In genomic region chr13:110993788-110994187, GRCh38 we compare ENCODE assay signal across 16 cellular contexts.
DNase-seq lines count a peak whose midpoint lies in the region; FAIRE-seq and TF ChIP-seq lines count a peak whose summit lies in the region.
"Had no signal": no experiment of that assay in that cellular context is flagged by ENCODE, and none has a peak within 500 bp of the region (broad histone marks: within the 10 kb centered on the region; RNA-seq: fewer than 3 reads in every experiment).

No MANE protein-coding gene starts in this region.

- no peak overlapping the region for H3K56ac ChIP-seq in H9 (ENCODE audit: insufficient read length, low read depth, low read length)

- DNase-seq in H9 (peak; percentile 54), ecto neural progenitor cell (ENCODE audit: low spot score) (peak; percentile 51), smooth muscle cell of the brain vasculature (ENCODE audit: low read depth, low spot score) (peak; percentile 10), caudate nucleus (lab: John Stamatoyannopoulos, UW) (no peak), frontal cortex (ENCODE audit: low spot score in 2 of 2) (no peak)
- no peak for DNase-seq in activated effector memory CD4-positive, alpha-beta T cell treated with Interleukin-2 at 50 U/mL for 16 hours
- DNase-seq: GDM1, NCI-H1417 treated with DMSO at 0.1 percent for 48 hours, NCI-H187 treated with DMSO at 0.1 percent for 48 hours, NCI-H226, NCI-H524 treated with DMSO at 0.1 percent for 48 hours, Peyer's patch had no signal

- no peaks in the 10 kb centered on the region for H3K36me3 Mint-ChIP-seq in H9 (ENCODE audit: insufficient read depth in 1 of 3, low read depth in 3 of 3)

- no peaks in the 10 kb centered on the region for H3K23me2 ChIP-seq in H9 (ENCODE audit: insufficient read length, low read depth, low read length, poor library complexity, severe bottlenecking)

- no peak overlapping the region for H4K5ac ChIP-seq in H9 (ENCODE audit: insufficient read length, low read depth, low read length)

- H2BK5ac ChIP-seq in H9 (ENCODE audit: insufficient read length, low read length) = no peak overlapping the region

- peaks cover 11 to 12% of the 10 kb centered on the region in 2 experiments for H3K4me1 Mint-ChIP-seq in H9

- no peak overlapping the region for H3K23ac ChIP-seq in H9 (ENCODE audit: insufficient read length, low read depth, low read length)

- no peak for FAIRE-seq in frontal cortex (lab: Jason Lieb, UNC)

- H3K4me1 ChIP-seq in H9 (ENCODE audit: insufficient read depth, low read length) = no peaks in the 10 kb centered on the region; the same call in 1 of the 2 replicates
- peaks cover 4% of the 10 kb centered on the region; the same call in 1 of the 2 replicates for H3K4me1 ChIP-seq in iPS-20b (ENCODE audit: insufficient read depth, low read length)
- H3K4me1 ChIP-seq: Peyer's patch, SJSA1 had no signal

- no peak overlapping the region for H3T11ph ChIP-seq in H9 (ENCODE audit: low read length)

- no peaks in the 10 kb centered on the region for H3K79me1 ChIP-seq in H9 (ENCODE audit: insufficient read depth, low read depth, low read length, poor library complexity, severe bottlenecking)

- no peak overlapping the region for H3K14ac ChIP-seq in H9 (ENCODE audit: insufficient read depth, low read length)

- H4K20me1 ChIP-seq in H9 (ENCODE audit: control insufficient read depth, insufficient read depth, insufficient read length) = no peaks in the 10 kb centered on the region

- no peak overlapping the region for H3K9ac ChIP-seq in H9 (ENCODE audit: extremely low read depth, insufficient read length, low read length)
- H3K9ac ChIP-seq in iPS-20b (ENCODE audit: low read depth, low read length) = no peak overlapping the region
- H3K9ac ChIP-seq: KMS-11 had no signal

- H2AK5ac ChIP-seq in H9 (ENCODE audit: insufficient read length, low read length) = no peak overlapping the region

- H3K27me3 ChIP-seq in H9 (ENCODE audit: insufficient read depth, low read length) = no peaks in the 10 kb centered on the region
- H3K27me3 ChIP-seq in iPS-20b (ENCODE audit: insufficient read depth, low read length) = no peaks in the 10 kb centered on the region
- H3K27me3 ChIP-seq: Peyer's patch had no signal

- no peak overlapping the region for H2BK15ac ChIP-seq in H9 (ENCODE audit: low read depth, low read length)

- H2AFZ ChIP-seq in H9 (ENCODE audit: low read length) = peak overlapping the region; percentile 15

- H4K8ac ChIP-seq in H9 (replicated peaks; ENCODE audit: insufficient read length, low read depth, low read length) = no peak overlapping the region

- peaks cover 40% of the 10 kb centered on the region for H3K27me3 Mint-ChIP-seq in H9 (ENCODE audit: low read depth)

- no peak overlapping the region for H2BK12ac ChIP-seq in H9 (ENCODE audit: insufficient read length, low read depth, low read length)

- TF ChIP-seq CTCF in H9 (conservative IDR thresholded peaks at IDR 0.05) = no peak

- no peak overlapping the region for H3K27ac ChIP-seq in H9 (ENCODE audit: insufficient read length, low read depth, low read length)
- no peak overlapping the region for H3K27ac ChIP-seq in iPS-20b (ENCODE audit: low read length)
- H3K27ac ChIP-seq in caudate nucleus (ENCODE audit: low read depth, low read length) = no peak overlapping the region
- H3K27ac ChIP-seq: C4-2B, KMS-11, Peyer's patch, SJSA1 had no signal

- no peaks in the 10 kb centered on the region for H3K79me2 ChIP-seq in H9 (ENCODE audit: insufficient read depth, low read length)

- no peak overlapping the region for H4K91ac ChIP-seq in H9 (ENCODE audit: insufficient read length, low read depth, low read length)

- no peak overlapping the region for H3K4ac ChIP-seq in H9 (ENCODE audit: low read depth, low read length)

- no peaks in the 10 kb centered on the region for H3K36me3 ChIP-seq in iPS-20b (ENCODE audit: insufficient read depth, low read depth, low read length)
- H3K36me3 ChIP-seq: Peyer's patch, SJSA1 had no signal

- H3K27ac Mint-ChIP-seq in H9 = peak overlapping the region in 1 of 3 experiments; percentile 20; a peak in 1 of 7 replicates

- H3K9me3 ChIP-seq in H9 (ENCODE audit: control insufficient read depth, low read depth, low read length) = no peaks in the 10 kb centered on the region
- H3K9me3 ChIP-seq in iPS-20b (ENCODE audit: insufficient read depth, low read depth, low read length) = no peaks in the 10 kb centered on the region
- H3K9me3 ChIP-seq: Peyer's patch, SJSA1 had no signal

- no peak overlapping the region for H3K4me3 Mint-ChIP-seq in H9

- 0 out of 5 replicates have a peak, but pooled peaks cover 0 to 2% of the 10 kb centered on the region in 2 experiments for H3K9me3 Mint-ChIP-seq in H9

- H2BK120ac ChIP-seq in H9 (ENCODE audit: low read depth, low read length, poor library complexity, severe bottlenecking) = no peak overlapping the region

- no peak overlapping the region for H3K18ac ChIP-seq in H9 (ENCODE audit: insufficient read length, low read depth, low read length)

- peak overlapping the region; percentile 27; the same call in 1 of the 2 replicates for H3K4me3 ChIP-seq in iPS-20b (ENCODE audit: low read length)
- H3K4me3 ChIP-seq: Peyer's patch, SJSA1 had no signal

- no CpG with 5 or more reads among the region's 5 CpGs for WGBS in H9 (ENCODE audit: extremely low coverage, insufficient read length, low lambda C conversion rate)

- H3K4me2 ChIP-seq in H9 (ENCODE audit: insufficient read depth, insufficient read length, low read length) = no peak overlapping the region
- H3K4me2 ChIP-seq: KMS-11 had no signal

- no peak overlapping the region for H2BK20ac ChIP-seq in H9 (ENCODE audit: low read depth, low read length, poor library complexity, severe bottlenecking)

Comparison
In these comparisons a context has a peak if more than half of its experiments do, and no peak if none do; other contexts are left out.
1. DNase-seq: peak in H9 (single experiment), ecto neural progenitor cell (single experiment) and smooth muscle cell of the brain vasculature (single experiment); none in activated effector memory CD4-positive, alpha-beta T cell treated with Interleukin-2 at 50 U/mL for 16 hours (single experiment), caudate nucleus (0 of 61) and frontal cortex (0 of 2).